In genomic region chr18:13159579-13159978, GRCh38 we compare ENCODE assay signal across 8 cellular contexts. TPM values are rescaled to one million over a fixed set of nuclear protein-coding genes. Genes with fewer than 3 reads are reported as not detected.
DNase-seq lines count a peak whose midpoint lies in the region; ATAC-seq and TF ChIP-seq lines count a peak whose summit lies in the region.

No MANE protein-coding gene starts in this region.

- peaks cover 7% of the 10 kb centered on the region for H3K9me3 ChIP-seq in neutrophil

- H3K27me3 ChIP-seq in neutrophil, result no peaks in the 10 kb centered on the region

- H3K4me3 ChIP-seq in fibroblast of the aortic adventitia (ENCODE audit: low read depth, low read length) (no peak overlapping the region), neutrophil (ENCODE audit: low read depth in 1 of 2, low read length in 1 of 2) (no peak overlapping the region)

- peaks cover 16 to 37% (median 30%) of the 10 kb centered on the region in 3 donors for H3K9me3 Mint-ChIP-seq in T-cell

- peak; percentile 63 for DNase-seq in A172 (ENCODE audit: low spot score)
- DNase-seq in GF-D8 (lab: John Stamatoyannopoulos, UW), result peak; percentile 29
- peak; percentile 72 for DNase-seq in NCI-H1105 treated with DMSO at 0.1 percent for 48 hours (lab: John Stamatoyannopoulos, UW)
- peak in 6 of 34 experiments; percentile 16 to 54 (median 26) for DNase-seq in T-cell
- DNase-seq in fibroblast of the aortic adventitia (ENCODE audit: low read depth), result peak; percentile 74
- no peak for DNase-seq in GOT3 (lab: John Stamatoyannopoulos, UW)
- no peak for DNase-seq in NK-92 treated with Interleukin-12 subunit alpha and Interleukin-12 subunit beta, amount 100 ng/mL, for 24 hours (lab: John Stamatoyannopoulos, UW)

- H3K4me1 Mint-ChIP-seq in T-cell, result peaks cover 2 to 6% (median 3%) of the 10 kb centered on the region in 3 donors

- H3K4me3 Mint-ChIP-seq in T-cell, result no peak overlapping the region

- no peak overlapping the region for H3K27ac ChIP-seq in neutrophil

- POLR2A ChIA-PET in T-cell (lab: Charles Lee), result no interaction called here

- no peaks in the 10 kb centered on the region for H3K4me1 ChIP-seq in neutrophil (ENCODE audit: control insufficient read depth in 1 of 2, insufficient read depth in 1 of 2, low read depth in 1 of 2, low read length in 1 of 2)

- peaks cover 0 to 6% of the 10 kb centered on the region in 2 donors for H3K27me3 Mint-ChIP-seq in T-cell

- no peak overlapping the region for H3K27ac Mint-ChIP-seq in T-cell

- CTCF ChIA-PET in T-cell (lab: Charles Lee), result interaction anchor here (0.5 to 2.3 kb wide), 25 partner anchors 10 to 768 kb away, joined by 3 to 10 read pairs (median 4); partner anchors contain the start of genes CEP192 (in 1 of the 2) and SEH1L (in 1 of the 2)

- ATAC-seq in T-cell (replicated peaks in 1 of 4), result peak; percentile 40 to 61 (median 48)

- TF ChIP-seq CTCF in fibroblast of the aortic adventitia (IDR thresholded peaks at IDR 0.05; ENCODE audit: insufficient read depth, low read length) (peak; percentile 76), neutrophil (IDR thresholded peaks at IDR 0.05) (peak; percentile 69)

- no peaks in the 10 kb centered on the region for H3K36me3 ChIP-seq in neutrophil

- peaks cover 14% of the 10 kb centered on the region for H3K36me3 Mint-ChIP-seq in T-cell

RNA-seq across cellular contexts. Expression of gene LDLRAD4, which starts 59.0 kb away (rescaled TPM):
- 5.7 and 8.9 TPM in 2 replicates for total RNA-seq in A172 (2014; rRNA removed; shearing (Covaris generic))
- total RNA-seq in T-cell (10 to 100 TPM; 57.6 to 80.8 (median 72.4) TPM), fibroblast of the aortic adventitia (ENCODE audit: low replicate concordance) (0.54 TPM in 1 of 2 replicates, not detected in the other)

Comparison
In these comparisons a context has a peak if more than half of its experiments do, and no peak if none do; other contexts are left out.
1. DNase-seq: peak in A172 (single experiment), GF-D8 (single experiment), NCI-H1105 treated with DMSO at 0.1 percent for 48 hours (single experiment) and fibroblast of the aortic adventitia (single experiment); none in GOT3 (single experiment) and NK-92 treated with Interleukin-12 subunit alpha and Interleukin-12 subunit beta, amount 100 ng/mL, for 24 hours (single experiment).